ENCODE assay signal across 9 cellular contexts in the genomic region with DNA sequence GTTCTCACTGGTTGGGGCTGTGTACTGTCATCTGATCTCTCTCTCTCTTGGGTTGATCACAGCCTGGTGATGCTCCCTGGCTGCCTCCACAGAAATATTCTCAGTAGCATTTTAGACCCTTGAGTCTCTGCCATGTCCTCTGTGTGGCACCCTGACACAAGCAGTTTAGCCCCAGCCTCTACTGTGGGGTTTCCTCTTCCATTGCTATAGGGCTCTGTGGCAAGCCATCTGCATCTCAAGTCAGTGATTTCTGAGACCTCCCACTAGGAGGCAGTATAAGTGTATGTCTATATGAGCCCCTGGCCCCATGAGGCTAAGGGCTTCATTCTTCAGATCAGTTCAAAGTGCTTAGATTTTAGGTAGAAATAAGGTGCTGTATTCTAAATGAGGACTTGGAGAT. TPM values are rescaled to one million over a fixed set of nuclear protein-coding genes. Genes with fewer than 3 reads are reported as not detected.
DNase-seq lines count a peak whose midpoint lies in the region; ATAC-seq, FAIRE-seq and TF ChIP-seq lines count a peak whose summit lies in the region.
"Had no signal": no experiment of that assay in that cellular context is flagged by ENCODE, and none has a peak within 500 bp of the region (broad histone marks: within the 10 kb centered on the region; RNA-seq: fewer than 3 reads in every experiment).

No MANE protein-coding gene starts in this region.

- H3K36me3 ChIP-seq in colonic mucosa = no peaks in the 10 kb centered on the region

- no peak for FAIRE-seq in RCC 7860 (lab: Jason Lieb, UNC)

- DNase-seq in SIG-M5 treated with dmso at 0.1 percent for 504 hours (lab: John Stamatoyannopoulos, UW; ENCODE audit: unreplicated experiment) = peak; percentile 54
- no peak for DNase-seq in SIG-M5 (lab: John Stamatoyannopoulos, UW)
- DNase-seq in NCI-H446 treated with DMSO at 0.1 percent for 48 hours (lab: John Stamatoyannopoulos, UW) = peak; percentile 44
- DNase-seq in colonic mucosa = peak; percentile 21
- no peak for DNase-seq in osteocyte (ENCODE audit: extremely low spot score, unreplicated experiment)
- DNase-seq in stimulated activated CD8-positive, alpha-beta memory T cell treated with anti-CD3 and anti-CD28 coated beads, Interleukin-4, amount 100 ng/mL, for 48 hours = no peak
- no peak for DNase-seq in RCC 7860 (ENCODE audit: low spot score)

- H3K4me1 ChIP-seq in colonic mucosa = no peaks in the 10 kb centered on the region

- no peaks in the 10 kb centered on the region for H3K27me3 ChIP-seq in colonic mucosa

- H3K4me3 Mint-ChIP-seq in osteocyte (ENCODE audit: unreplicated experiment) = no peak overlapping the region

- peak; percentile 63 for ATAC-seq in HG02870 (IDR thresholded peaks at IDR 0.05; ENCODE audit: unreplicated experiment)

- H3K4me1 Mint-ChIP-seq in osteocyte (ENCODE audit: unreplicated experiment) = no peaks in the 10 kb centered on the region

- intact Hi-C loops in colonic mucosa (cut with DNase I) = loop anchor here (5.0 kb wide), 1 partner anchor 382 kb away; no protein-coding TSS in a partner anchor

- no peak overlapping the region for H3K27ac Mint-ChIP-seq in osteocyte (ENCODE audit: unreplicated experiment)

- peaks cover 19% of the 10 kb centered on the region for H3K27me3 Mint-ChIP-seq in osteocyte (ENCODE audit: unreplicated experiment)

- no peaks in the 10 kb centered on the region for H3K36me3 Mint-ChIP-seq in osteocyte (ENCODE audit: unreplicated experiment)

- H3K27ac ChIP-seq in colonic mucosa = no peak overlapping the region

- no peak for TF ChIP-seq CTCF in colonic mucosa (IDR thresholded peaks at IDR 0.05)
- peak; percentile 25 for TF ChIP-seq CTCF in osteocyte (IDR thresholded peaks at IDR 0.05)

- H3K9me3 Mint-ChIP-seq in osteocyte (ENCODE audit: unreplicated experiment) = no peaks in the 10 kb centered on the region

- no peaks in the 10 kb centered on the region for H3K9me3 ChIP-seq in colonic mucosa

- H3K4me3 ChIP-seq in colonic mucosa = no peak overlapping the region

- no peak overlapping the region for H3K9ac ChIP-seq in colonic mucosa (ENCODE audit: low read depth in 2 of 2, low read length in 2 of 2)

RNA-seq across cellular contexts. Expression of gene PLAAT1, which starts 50.6 kb away (rescaled TPM):
- total RNA-seq in colonic mucosa = not detected
- not detected in 2 replicates for total RNA-seq in osteocyte
- total RNA-seq: myocyte had no signal

Comparison
In these comparisons a context has a peak if more than half of its experiments do, and no peak if none do; other contexts are left out.
1. DNase-seq: peak in SIG-M5 treated with dmso at 0.1 percent for 504 hours (single experiment), NCI-H446 treated with DMSO at 0.1 percent for 48 hours (single experiment) and colonic mucosa (single experiment); none in SIG-M5 (single experiment), osteocyte (single experiment), stimulated activated CD8-positive, alpha-beta memory T cell treated with anti-CD3 and anti-CD28 coated beads, Interleukin-4, amount 100 ng/mL, for 48 hours (single experiment) and RCC 7860 (single experiment).